In genomic region chr10:18216482-18216881, GRCh38 we compare ENCODE assay signal across 10 cellular contexts.
DNase-seq lines count a peak whose midpoint lies in the region; ATAC-seq and TF ChIP-seq lines count a peak whose summit lies in the region.
"Had no signal": no experiment of that assay in that cellular context is flagged by ENCODE, and none has a peak within 500 bp of the region (broad histone marks: within the 10 kb centered on the region; RNA-seq: fewer than 3 reads in every experiment).

No MANE protein-coding gene starts in this region.

- DNase-seq in NCI-H82 (lab: John Stamatoyannopoulos, UW), result peak; percentile 22
- DNase-seq in NCI-H82 treated with DMSO at 0.1 percent for 48 hours (lab: John Stamatoyannopoulos, UW; ENCODE audit: unreplicated experiment), result no peak
- DNase-seq in RWPE1 (ENCODE audit: low spot score), result no peak
- peak; percentile 37 for DNase-seq in fibroblast of the conjunctiva (ENCODE audit: low read depth)
- DNase-seq in superior temporal gyrus (ENCODE audit: extremely low spot score), result peak; percentile 73
- DNase-seq in ecto neural progenitor cell (ENCODE audit: low spot score), result no peak
- DNase-seq: activated T-cell treated with anti-CD3 and anti-CD28 coated beads, Interleukin-2, amount 50 U/mL, for 48 hours; NCI-H2081 had no signal

- CTCF ChIA-PET in RWPE1 (lab: Yijun Ruan, JAX), result interaction anchor here (0.6 to 1.4 kb wide), 6 partner anchors 10 to 590 kb away, joined by 3 to 4 read pairs (median 4); no protein-coding TSS in a partner anchor

- no peak for ATAC-seq in HG03280 (IDR thresholded peaks at IDR 0.05; ENCODE audit: unreplicated experiment)
- no peak for ATAC-seq in HG03442 (IDR thresholded peaks at IDR 0.05; ENCODE audit: unreplicated experiment)

- TF ChIP-seq CTCF in RWPE1 (conservative IDR thresholded peaks at IDR 0.05; ENCODE audit: low read depth), result peak; percentile 66

- H3K27ac ChIP-seq in RWPE1, result no peak overlapping the region

- POLR2A ChIA-PET in RWPE1 (lab: Yijun Ruan, JAX; ENCODE audit: low non-redundant PET), result no interaction called here

Comparison
In these comparisons a context has a peak if more than half of its experiments do, and no peak if none do; other contexts are left out.
1. DNase-seq: peak in NCI-H82 (single experiment), fibroblast of the conjunctiva (single experiment) and superior temporal gyrus (single experiment); none in NCI-H82 treated with DMSO at 0.1 percent for 48 hours (single experiment), RWPE1 (single experiment) and ecto neural progenitor cell (single experiment).